Comparison of ENCODE assay signal across 8 cellular contexts in the genomic region with DNA sequence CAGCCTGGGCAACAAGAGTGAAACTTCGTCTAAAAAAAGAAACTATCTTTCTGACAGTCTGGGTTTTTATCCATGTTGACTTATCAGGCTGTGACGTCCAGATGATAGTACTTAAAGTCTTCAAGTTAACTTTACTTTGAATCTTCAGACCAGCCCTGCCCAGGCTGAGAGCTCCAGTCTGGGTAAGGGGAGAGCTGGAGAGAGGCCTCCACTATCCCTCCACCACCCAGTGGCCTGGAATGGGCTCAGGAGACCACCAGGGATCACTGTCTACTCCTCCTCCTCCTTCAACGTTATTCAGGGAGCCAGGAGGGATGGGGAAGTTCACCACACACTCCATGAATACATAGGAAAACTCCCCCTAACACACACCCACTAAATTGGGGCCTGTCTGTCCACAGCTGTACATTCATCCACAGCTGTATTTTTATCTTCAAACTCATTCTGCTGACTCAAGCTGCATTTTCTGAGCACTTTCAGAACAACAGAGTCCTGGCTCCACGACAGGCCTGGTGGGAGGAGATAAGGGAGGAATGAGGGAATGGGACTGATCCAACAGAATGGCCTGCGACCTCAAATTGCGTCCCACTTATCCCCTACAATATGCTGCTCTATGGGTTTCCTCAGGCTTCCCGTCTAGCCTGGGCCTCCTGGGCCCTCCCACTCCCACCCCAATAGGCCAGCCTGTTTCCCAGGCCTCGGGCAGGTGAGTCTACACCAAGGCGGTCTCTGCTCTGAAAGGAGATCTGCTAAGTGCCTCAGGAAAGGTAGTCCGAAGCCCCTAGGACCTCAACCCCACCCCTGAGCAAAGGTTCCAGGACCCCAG. TPM values are rescaled to one million over a fixed set of nuclear protein-coding genes. Genes with fewer than 3 reads are reported as not detected.
DNase-seq lines count a peak whose midpoint lies in the region; ATAC-seq and TF ChIP-seq lines count a peak whose summit lies in the region.

No MANE protein-coding gene starts in this region.

- no peaks in the 10 kb centered on the region for H3K36me3 Mint-ChIP-seq in naive B cell

- peak overlapping the region; percentile 91 to 99 (median 96) for H3K4me2 ChIP-seq in BLaER1 treated with 17β-estradiol and CSF1 and Interleukin-3, amounts not matched to agents 10 nM and 100 nM

- no peaks in the 10 kb centered on the region for H3K9me3 ChIP-seq in BLaER1 treated with 17β-estradiol and CSF1 and Interleukin-3, amounts not matched to agents 10 nM and 100 nM (replicated peaks in 1 of 11)
- no peaks in the 10 kb centered on the region for H3K9me3 ChIP-seq in SJCRH30 (replicated peaks)

- H3K9me3 Mint-ChIP-seq in naive B cell: peaks cover 0 to 1% (median 0%) of the 10 kb centered on the region in 7 donors

- peaks cover 27 to 57% (median 54%) of the 10 kb centered on the region in 3 donors for H3K4me1 Mint-ChIP-seq in naive B cell

- no peaks in the 10 kb centered on the region for H3K27me3 Mint-ChIP-seq in naive B cell

- H3K27ac ChIP-seq in BLaER1 treated with 17β-estradiol and CSF1 and Interleukin-3, amounts not matched to agents 10 nM and 100 nM: peak overlapping the region in 3 of 11 experiments; percentile 75 to 81 (median 77); a peak in 4 of 22 replicates
- H3K27ac ChIP-seq in SJCRH30: no peak overlapping the region

- H4K20me1 ChIP-seq in BLaER1 treated with 17β-estradiol and CSF1 and Interleukin-3, amounts not matched to agents 10 nM and 100 nM: peaks cover 0 to 19% (median 0%) of the 10 kb centered on the region in 11 experiments; a peak in 4 of 22 replicates

- no peaks in the 10 kb centered on the region for H3K36me3 ChIP-seq in BLaER1 treated with 17β-estradiol and CSF1 and Interleukin-3, amounts not matched to agents 10 nM and 100 nM
- no peaks in the 10 kb centered on the region for H3K36me3 ChIP-seq in SJCRH30

- peak overlapping the region in 8 of 10 experiments; percentile 74 to 92 (median 84); a peak in 14 of 20 replicates for H3K4me3 ChIP-seq in BLaER1 treated with 17β-estradiol and CSF1 and Interleukin-3, amounts not matched to agents 10 nM and 100 nM
- peak overlapping the region; percentile 94; the same call in 1 of the 2 replicates for H3K4me3 ChIP-seq in SJCRH30

- peak overlapping the region in 7 of 11 experiments; percentile 79 to 85 (median 83); a peak in 11 of 22 replicates for H3K9ac ChIP-seq in BLaER1 treated with 17β-estradiol and CSF1 and Interleukin-3, amounts not matched to agents 10 nM and 100 nM

- in situ Hi-C loops in ACHN (cut with HindIII; ENCODE audit: low pct_ligation_motif_present, low pct_unique_long_range_greater_than_20kb, low sequenced_read_pairs): no loop called here

- H3K27ac Mint-ChIP-seq in naive B cell: peak overlapping the region in 4 of 6 donors; percentile 24 to 72 (median 64)

- DNase-seq in SJCRH30 (no peak), erythroblast (lab: John Stamatoyannopoulos, UW) (peak; percentile 89 to 93), naive B cell (no peak), GM19238 (ENCODE audit: insufficient read length, low spot score) (no peak), ACHN (no peak)
- no peak for DNase-seq in stimulated activated CD4-positive, alpha-beta T cell treated with anti-CD3 and anti-CD28 coated beads, Interleukin-12 subunit alpha, Interleukin-12 subunit beta, amount 100 ng/mL, for 4 hours

- peak; percentile 19 for TF ChIP-seq POLR2A in erythroblast (IDR thresholded peaks at IDR 0.05; ENCODE audit: low read length)

- peaks cover 0 to 5% (median 0%) of the 10 kb centered on the region in 11 experiments; a peak in 3 of 22 replicates for H3K27me3 ChIP-seq in BLaER1 treated with 17β-estradiol and CSF1 and Interleukin-3, amounts not matched to agents 10 nM and 100 nM
- peaks cover 3% of the 10 kb centered on the region; the same call in 1 of the 2 replicates for H3K27me3 ChIP-seq in SJCRH30

- H3K4me1 ChIP-seq in BLaER1 treated with 17β-estradiol and CSF1 and Interleukin-3, amounts not matched to agents 10 nM and 100 nM: peaks cover 26 to 54% (median 39%) of the 10 kb centered on the region in 10 experiments
- peaks cover 28% of the 10 kb centered on the region for H3K4me1 ChIP-seq in SJCRH30

- peak overlapping the region; percentile 83 to 95 (median 90) for H3K4me3 Mint-ChIP-seq in naive B cell

- no peak for ATAC-seq in naive B cell (ENCODE audit: low read depth in 2 of 2)
- no peak for ATAC-seq in GM19324 (IDR thresholded peaks at IDR 0.05; ENCODE audit: low FRiP score, unreplicated experiment)

RNA-seq across cellular contexts. Expression of a gene that starts 1.8 kb away (rescaled TPM):
- total RNA-seq in SJCRH30 (2014; rRNA removed; shearing (Covaris generic)): 11.7 and 11.8 TPM in 2 replicates
- 1 to 10 TPM in 5 of 6 donors, under 1 TPM in 1; 0.96 to 5.4 (median 4.0) TPM for polyA plus RNA-seq in naive B cell (ENCODE audit: low read depth in 6 of 6)

RNA-seq across cellular contexts. Expression of a gene that starts 46.7 kb away (rescaled TPM):
- 26.3 and 32.4 TPM in 2 replicates for total RNA-seq in SJCRH30 (2014; rRNA removed; shearing (Covaris generic))
- polyA plus RNA-seq in naive B cell (ENCODE audit: low read depth in 6 of 6): 10 to 100 TPM in 1 of 6 donors, 1 to 10 TPM in 5; 4.8 to 10.2 (median 6.0) TPM

Comparison
In these comparisons a context has a peak if more than half of its experiments do, and no peak if none do; other contexts are left out.
1. DNase-seq: peak in erythroblast (2 of 2); none in SJCRH30 (0 of 2), naive B cell (single experiment), GM19238 (single experiment), ACHN (single experiment) and stimulated activated CD4-positive, alpha-beta T cell treated with anti-CD3 and anti-CD28 coated beads, Interleukin-12 subunit alpha, Interleukin-12 subunit beta, amount 100 ng/mL, for 4 hours (single experiment).